In the genomic region with DNA sequence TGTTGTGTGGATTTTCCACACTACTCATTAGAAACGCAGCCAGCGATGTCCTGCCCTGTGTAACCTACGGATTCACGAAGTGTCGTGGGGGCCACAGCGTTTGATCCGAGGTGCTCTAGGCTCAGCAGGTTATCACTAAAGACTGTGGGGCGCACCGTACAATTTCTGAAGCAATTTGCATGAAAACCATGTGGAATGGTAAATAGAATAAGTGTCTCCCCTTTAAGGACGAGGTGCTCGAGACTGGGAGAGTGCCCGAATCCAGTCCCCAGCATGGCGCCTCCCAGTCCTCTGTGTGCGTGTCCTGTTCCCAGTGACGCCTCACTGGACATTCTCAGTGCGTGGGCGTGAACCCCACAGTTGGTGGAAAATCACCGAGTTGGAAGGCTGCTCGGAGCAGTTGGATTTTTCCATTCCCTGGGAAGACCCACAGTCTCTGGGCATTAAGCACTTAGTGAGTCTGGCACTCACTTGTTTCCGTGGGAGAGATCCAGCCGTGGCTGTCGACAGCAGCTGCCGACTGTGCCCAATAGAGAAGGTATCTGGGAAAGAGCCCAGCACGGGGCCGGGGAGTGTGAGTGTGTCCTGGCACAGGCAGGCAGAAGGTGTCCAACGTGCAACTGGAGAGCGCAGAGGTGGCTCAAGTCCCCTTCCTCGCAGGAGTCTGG, we compare ENCODE assay signal across 18 cellular contexts. TPM values are rescaled to one million over a fixed set of nuclear protein-coding genes. Genes with fewer than 3 reads are reported as not detected.
DNase-seq lines count a peak whose midpoint lies in the region; TF ChIP-seq lines count a peak whose summit lies in the region.
"Had no signal": no experiment of that assay in that cellular context is flagged by ENCODE, and none has a peak within 500 bp of the region (broad histone marks: within the 10 kb centered on the region; RNA-seq: fewer than 3 reads in every experiment).

No MANE protein-coding gene starts in this region.

- intact Hi-C loops in esophagus muscularis mucosa (cut with DNase I), result loop anchor here (5.0 kb wide), 1 partner anchor 37 kb away; the partner anchor contains the start of gene PFKP

- H3K79me2 ChIP-seq in smooth muscle cell (ENCODE audit: low read depth), result peaks cover 31% of the 10 kb centered on the region

- H3K36me3 ChIP-seq in esophagus muscularis mucosa, result peaks cover 14 to 72% (median 50%) of the 10 kb centered on the region in 4 donors
- peaks cover 10% of the 10 kb centered on the region for H3K36me3 ChIP-seq in smooth muscle cell (ENCODE audit: low read depth)

- no peaks in the 10 kb centered on the region for H3K27me3 ChIP-seq in esophagus muscularis mucosa
- H3K27me3 ChIP-seq in layer of hippocampus (ENCODE audit: control insufficient read depth, insufficient read depth, low read length), result no peaks in the 10 kb centered on the region
- H3K27me3 ChIP-seq in smooth muscle cell (ENCODE audit: low read depth), result no peaks in the 10 kb centered on the region
- H3K27me3 ChIP-seq: BLaER1, vagina had no signal

- no peak overlapping the region for H2AFZ ChIP-seq in smooth muscle cell (ENCODE audit: low read depth)

- no peak for TF ChIP-seq CTCF in esophagus muscularis mucosa (IDR thresholded peaks at IDR 0.05)
- no peak for TF ChIP-seq CTCF in smooth muscle cell (IDR thresholded peaks at IDR 0.05; ENCODE audit: borderline replicate concordance, insufficient read depth, poor library complexity, severe bottlenecking)

- H4K20me1 ChIP-seq in smooth muscle cell (ENCODE audit: low read depth), result no peaks in the 10 kb centered on the region

- H3K27ac ChIP-seq in esophagus muscularis mucosa (replicated peaks in 1 of 4) (peak overlapping the region; percentile 82 to 91 (median 87)), layer of hippocampus (ENCODE audit: low read depth, low read length) (peak overlapping the region; percentile 83), smooth muscle cell (ENCODE audit: low read depth) (peak overlapping the region; percentile 19)
- H3K27ac ChIP-seq: BLaER1, vagina had no signal

- TF ChIP-seq EP300 in esophagus muscularis mucosa (IDR thresholded peaks at IDR 0.05), result no peak

- H3K9me3 ChIP-seq in esophagus muscularis mucosa (no peaks in the 10 kb centered on the region), smooth muscle cell (replicated peaks; ENCODE audit: low read depth) (no peaks in the 10 kb centered on the region)
- H3K9me3 ChIP-seq: BLaER1, vagina had no signal

- no peak overlapping the region for H3K4me3 ChIP-seq in esophagus muscularis mucosa
- H3K4me3 ChIP-seq in smooth muscle cell, result no peak overlapping the region
- H3K4me3 ChIP-seq: BLaER1, vagina had no signal

- H3K9ac ChIP-seq in smooth muscle cell (ENCODE audit: low read depth), result no peak overlapping the region
- H3K9ac ChIP-seq: BLaER1 had no signal

- 80% methylated on average over 23 of the region's 28 CpGs for WGBS in esophagus muscularis mucosa
- 65% methylated on average over 28 of the region's 28 CpGs for WGBS in smooth muscle cell (ENCODE audit: low lambda C conversion rate)

- H3F3A ChIP-seq in smooth muscle cell (ENCODE audit: low read depth), result no peaks in the 10 kb centered on the region

- no peak overlapping the region for H3K4me2 ChIP-seq in smooth muscle cell
- H3K4me2 ChIP-seq: BLaER1 had no signal

- H3K4me1 ChIP-seq in esophagus muscularis mucosa, result peaks cover 23 to 71% (median 65%) of the 10 kb centered on the region in 4 donors
- no peaks in the 10 kb centered on the region for H3K4me1 ChIP-seq in smooth muscle cell (ENCODE audit: low read depth)

- TF ChIP-seq POLR2A in esophagus muscularis mucosa (IDR thresholded peaks at IDR 0.05; ENCODE audit: low read depth), result no peak

- peak in 48 of 56 donors; percentile 19 to 91 (median 52) for DNase-seq in amygdala (lab: John Stamatoyannopoulos, UW)
- DNase-seq in esophagus muscularis mucosa (ENCODE audit: extremely low spot score), result no peak
- no peak for DNase-seq in smooth muscle cell (lab: John Stamatoyannopoulos, UW; ENCODE audit: unreplicated experiment)
- DNase-seq in NCI-H2029 (lab: John Stamatoyannopoulos, UW), result no peak
- no peak for DNase-seq in SKM-1 (lab: John Stamatoyannopoulos, UW; ENCODE audit: unreplicated experiment)
- no peak for DNase-seq in activated CD4-positive, alpha-beta T cell treated with anti-CD3 and anti-CD28 coated beads for 1 hour
- DNase-seq in islet precursor cell, result no peak
- DNase-seq: activated B cell treated with CpG ODN at 0.5 μM for 24 hours; activated naive CD4-positive, alpha-beta T cell treated with anti-CD3 and anti-CD28 coated beads for 36 hours; DMS53; MM.1S; naive B cell; NCI-H2107; NCI-H748 treated with DMSO at 0.1 percent for 48 hours; T-helper 1 cell had no signal

RNA-seq across cellular contexts. Expression of gene PFKP, which starts 37.0 kb away (rescaled TPM):
- 100 to 1,000 TPM in 3 of 4 donors, 10 to 100 TPM in 1; 90.8 to 255 (median 112) TPM for total RNA-seq in esophagus muscularis mucosa
- 178 and 183 TPM in 2 replicates for total RNA-seq in smooth muscle cell
- 203 and 251 TPM in 2 replicates for polyA plus RNA-seq in smooth muscle cell

Comparison
In these comparisons a context has a peak if more than half of its experiments do, and no peak if none do; other contexts are left out.
1. DNase-seq: peak in amygdala (48 of 56); none in esophagus muscularis mucosa (single experiment), smooth muscle cell (single experiment), NCI-H2029 (single experiment), SKM-1 (single experiment), activated CD4-positive, alpha-beta T cell treated with anti-CD3 and anti-CD28 coated beads for 1 hour (single experiment) and islet precursor cell (single experiment).
2. H3K27ac ChIP-seq: peak in every context shown above with its lines; median percentile 87 in esophagus muscularis mucosa; 83 in layer of hippocampus; 19 in smooth muscle cell.